11 cellular contexts compared by ENCODE assay signal in the genomic region with DNA sequence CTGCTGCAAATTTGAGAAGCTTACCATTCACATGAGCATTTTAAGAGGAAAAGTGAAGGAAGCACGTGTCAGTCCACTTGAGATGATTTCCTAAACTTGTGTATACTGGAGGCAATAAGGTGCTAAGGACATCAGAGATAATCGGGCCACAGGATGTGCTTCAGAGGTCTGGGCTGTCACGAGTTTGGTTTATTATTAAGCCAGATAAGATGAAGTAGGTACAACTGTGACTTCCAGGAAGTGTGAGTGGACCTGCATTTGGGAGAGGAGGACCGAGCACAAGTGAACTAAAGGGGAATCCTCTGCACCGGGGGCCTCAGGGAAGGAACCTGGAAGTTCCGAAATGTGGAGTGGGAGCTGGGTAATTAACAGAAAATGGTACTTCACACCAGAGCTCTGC. TPM values are rescaled to one million over a fixed set of nuclear protein-coding genes. Genes with fewer than 3 reads are reported as not detected.
DNase-seq lines count a peak whose midpoint lies in the region; ATAC-seq, FAIRE-seq and TF ChIP-seq lines count a peak whose summit lies in the region.
"Had no signal": no experiment of that assay in that cellular context is flagged by ENCODE, and none has a peak within 500 bp of the region (broad histone marks: within the 10 kb centered on the region; RNA-seq: fewer than 3 reads in every experiment).

No MANE protein-coding gene starts in this region.

- H3K9me3 Mint-ChIP-seq in activated CD8-positive, alpha-beta T cell treated with anti-CD3 and anti-CD28 coated beads for 36 hours: no peaks in the 10 kb centered on the region
- no peaks in the 10 kb centered on the region for H3K9me3 Mint-ChIP-seq in activated CD8-positive, alpha-beta T cell treated with anti-CD3 and anti-CD28 coated beads, Interleukin-2, amount 10 ng/mL, durations not matched to agents 7 days and 5 days (ENCODE audit: insufficient read depth)

- no peak for FAIRE-seq in GM12892 (lab: Jason Lieb, UNC)
- FAIRE-seq: endometrium had no signal

- peaks cover 48% of the 10 kb centered on the region for H3K27me3 Mint-ChIP-seq in activated CD8-positive, alpha-beta T cell treated with anti-CD3 and anti-CD28 coated beads for 36 hours
- peaks cover 48% of the 10 kb centered on the region for H3K27me3 Mint-ChIP-seq in activated CD8-positive, alpha-beta T cell treated with anti-CD3 and anti-CD28 coated beads, Interleukin-2, amount 10 ng/mL, durations not matched to agents 7 days and 5 days (ENCODE audit: low read depth)

- DNase-seq in activated CD8-positive, alpha-beta T cell treated with anti-CD3 and anti-CD28 coated beads for 36 hours: no peak
- no peak for DNase-seq in activated CD8-positive, alpha-beta T cell treated with anti-CD3 and anti-CD28 coated beads, Interleukin-2, amount 10 ng/mL, durations not matched to agents 7 days and 5 days
- DNase-seq in foreskin fibroblast (no peak), stomach (no peak), putamen (ENCODE audit: low spot score) (no peak), GM12892 (ENCODE audit: insufficient read length) (no peak), OCI-M2 (lab: John Stamatoyannopoulos, UW; ENCODE audit: unreplicated experiment) (no peak)
- DNase-seq: BE2C had no signal

- H3K4me1 Mint-ChIP-seq in activated CD8-positive, alpha-beta T cell treated with anti-CD3 and anti-CD28 coated beads for 36 hours (ENCODE audit: low read depth): peaks cover 8% of the 10 kb centered on the region
- H3K4me1 Mint-ChIP-seq in activated CD8-positive, alpha-beta T cell treated with anti-CD3 and anti-CD28 coated beads, Interleukin-2, amount 10 ng/mL, durations not matched to agents 7 days and 5 days (ENCODE audit: low read depth): peaks cover 11% of the 10 kb centered on the region

- H3K27ac ChIP-seq in HUES48 (ENCODE audit: low read depth, low read length): no peak overlapping the region
- H3K27ac ChIP-seq in stomach: peak overlapping the region in 4 of 5 donors; percentile 24 to 78 (median 68)

- WGBS in stomach, 5 donors: 9 to 36% (median 21%) methylated on average over 6 of the region's 6 CpGs

- CTCF ChIA-PET in activated CD8-positive, alpha-beta T cell treated with anti-CD3 and anti-CD28 coated beads for 36 hours (lab: Charles Lee): no interaction called here
- CTCF ChIA-PET in activated CD8-positive, alpha-beta T cell treated with anti-CD3 and anti-CD28 coated beads, Interleukin-2, amount 10 ng/mL, durations not matched to agents 7 days and 5 days (lab: Charles Lee): no interaction called here

- H3K36me3 ChIP-seq in HUES48 (ENCODE audit: control insufficient read depth, insufficient read depth, low read length) (no peaks in the 10 kb centered on the region), stomach (no peaks in the 10 kb centered on the region)
- H3K36me3 ChIP-seq: BE2C had no signal

- no peak overlapping the region for H3K9ac ChIP-seq in HUES48 (ENCODE audit: low read depth, low read length)

- H3K9me3 ChIP-seq in HUES48 (ENCODE audit: control insufficient read depth, insufficient read depth, low read length): no peaks in the 10 kb centered on the region
- no peaks in the 10 kb centered on the region for H3K9me3 ChIP-seq in stomach
- H3K9me3 ChIP-seq: BE2C had no signal

- TF ChIP-seq EP300 in stomach (IDR thresholded peaks at IDR 0.05): no peak

- H3K27me3 ChIP-seq in HUES48 (ENCODE audit: control insufficient read depth, insufficient read depth, low read length) (peaks cover 79% of the 10 kb centered on the region), stomach (peaks cover 0 to 57% (median 7%) of the 10 kb centered on the region in 3 donors)

- intact Hi-C loops in activated CD8-positive, alpha-beta T cell treated with anti-CD3 and anti-CD28 coated beads for 36 hours (cut with micrococcal nuclease): no loop called here
- intact Hi-C loops in stomach (cut with DNase I; ENCODE audit: low total_unique reads): loop anchor here (5.0 kb wide), 1 partner anchor 657 kb away; no protein-coding TSS in a partner anchor

- peaks cover 12% of the 10 kb centered on the region; the same call in 1 of the 2 replicates for H3K4me1 ChIP-seq in HUES48 (ENCODE audit: control insufficient read depth, insufficient read depth, low read length)
- peaks cover 10 to 40% (median 33%) of the 10 kb centered on the region in 4 donors for H3K4me1 ChIP-seq in stomach

- H3K4me3 ChIP-seq in HUES48 (ENCODE audit: low read depth, low read length) (peak overlapping the region; percentile 72; the same call in 1 of the 2 replicates), foreskin fibroblast (ENCODE audit: low read depth in 1 of 2, low read length in 2 of 2) (peak overlapping the region; percentile 57 to 85), stomach (peak overlapping the region; percentile 61 to 84 (median 65))

- ATAC-seq in activated CD8-positive, alpha-beta T cell treated with anti-CD3 and anti-CD28 coated beads for 36 hours: no peak
- no peak for ATAC-seq in activated CD8-positive, alpha-beta T cell treated with anti-CD3 and anti-CD28 coated beads, Interleukin-2, amount 10 ng/mL, durations not matched to agents 7 days and 5 days

- H3K4me3 Mint-ChIP-seq in activated CD8-positive, alpha-beta T cell treated with anti-CD3 and anti-CD28 coated beads for 36 hours: peak overlapping the region; percentile 8
- no peak overlapping the region for H3K4me3 Mint-ChIP-seq in activated CD8-positive, alpha-beta T cell treated with anti-CD3 and anti-CD28 coated beads, Interleukin-2, amount 10 ng/mL, durations not matched to agents 7 days and 5 days

- no peak overlapping the region for H3K27ac Mint-ChIP-seq in activated CD8-positive, alpha-beta T cell treated with anti-CD3 and anti-CD28 coated beads for 36 hours
- H3K27ac Mint-ChIP-seq in activated CD8-positive, alpha-beta T cell treated with anti-CD3 and anti-CD28 coated beads, Interleukin-2, amount 10 ng/mL, durations not matched to agents 7 days and 5 days: no peak overlapping the region

- POLR2A ChIA-PET in activated CD8-positive, alpha-beta T cell treated with anti-CD3 and anti-CD28 coated beads for 36 hours (lab: Charles Lee): no interaction called here
- POLR2A ChIA-PET in activated CD8-positive, alpha-beta T cell treated with anti-CD3 and anti-CD28 coated beads, Interleukin-2, amount 10 ng/mL, durations not matched to agents 7 days and 5 days (lab: Charles Lee): no interaction called here

- no peak for TF ChIP-seq POLR2A in stomach (IDR thresholded peaks at IDR 0.05)
- TF ChIP-seq POLR2A in GM12892 (IDR thresholded peaks at IDR 0.05; ENCODE audit: low read depth, low read length): no peak

- TF ChIP-seq CTCF in activated CD8-positive, alpha-beta T cell treated with anti-CD3 and anti-CD28 coated beads for 36 hours (IDR thresholded peaks at IDR 0.05): no peak
- TF ChIP-seq CTCF in foreskin fibroblast (IDR thresholded peaks at IDR 0.05; ENCODE audit: low read depth, low read length) (no peak), stomach (IDR thresholded peaks at IDR 0.05) (no peak)

- H3K36me3 Mint-ChIP-seq in activated CD8-positive, alpha-beta T cell treated with anti-CD3 and anti-CD28 coated beads for 36 hours (ENCODE audit: low read depth): no peaks in the 10 kb centered on the region
- no peaks in the 10 kb centered on the region for H3K36me3 Mint-ChIP-seq in activated CD8-positive, alpha-beta T cell treated with anti-CD3 and anti-CD28 coated beads, Interleukin-2, amount 10 ng/mL, durations not matched to agents 7 days and 5 days (ENCODE audit: low read depth)

RNA-seq across cellular contexts. Expression of a gene that starts 1.4 kb away (rescaled TPM):
- not detected for total RNA-seq in activated CD8-positive, alpha-beta T cell treated with anti-CD3 and anti-CD28 coated beads for 36 hours
- not detected for total RNA-seq in activated CD8-positive, alpha-beta T cell treated with anti-CD3 and anti-CD28 coated beads, Interleukin-2, amount 10 ng/mL, durations not matched to agents 7 days and 5 days
- 10 to 100 TPM in 3 of 5 donors, 1 to 10 TPM in 1, under 1 TPM in 1; under 0.01 to 19.1 (median 11.6) TPM for total RNA-seq in stomach
- 1 to 10 TPM; 3.7 to 4.0 (median 3.9) TPM for polyA plus RNA-seq in stomach
- polyA plus RNA-seq in GM12892 (2012; ENCODE audit: missing spikeins): not detected
- total RNA-seq: T-helper 1 cell treated with Interleukin-12 subunit alpha and Interleukin-12 subunit beta and Interleukin-4 antibody, amounts not matched to agents 30 ng/mL and 1 ng/mL, for 36 hours had no signal
